8 cellular contexts compared by ENCODE assay signal in genomic region chr1:50978852-50979781, GRCh38. TPM values are rescaled to one million over a fixed set of nuclear protein-coding genes. Genes with fewer than 3 reads are reported as not detected.
A peak's percentile ranks its signal among the peaks of the same experiment; 100 is the strongest.
DNase-seq lines count a peak whose midpoint lies in the region; ATAC-seq, FAIRE-seq and TF ChIP-seq lines count a peak whose summit lies in the region.

No MANE protein-coding gene starts in this region.

- H3K4me3 Mint-ChIP-seq in T-cell: peak overlapping the region; percentile 82 to 85 (median 83)

- H3K4me3 ChIP-seq in Karpas-422 (ENCODE audit: low read length) (peak overlapping the region; percentile 94), esophagus squamous epithelium (peak overlapping the region; percentile 68 to 94 (median 84)), pancreas (peak overlapping the region in 3 of 4 donors; percentile 65 to 91 (median 76))

- H3K9me2 ChIP-seq in Karpas-422 (replicated peaks; ENCODE audit: insufficient read depth, low read length): no peaks in the 10 kb centered on the region

- no peak for TF ChIP-seq POLR2A in esophagus squamous epithelium (IDR thresholded peaks at IDR 0.05)

- CTCF ChIA-PET in T-cell (lab: Charles Lee): interaction anchor here in 1 of 2 donors (3.6 to 3.8 kb wide), 2 partner anchors 9 to 50 kb away, joined by 10 to 18 read pairs; partner anchors contain the start of gene CDKN2C

- peak overlapping the region; percentile 98 for H3K4me2 ChIP-seq in Karpas-422 (ENCODE audit: low read depth, low read length, poor library complexity, severe bottlenecking)

- DNase-seq in DMS53 (lab: John Stamatoyannopoulos, UW): peak; percentile 82
- DNase-seq in Karpas-422: no peak
- peak in 14 of 34 experiments; percentile 1 to 32 (median 20) for DNase-seq in T-cell
- no peak for DNase-seq in esophagus squamous epithelium (lab: John Stamatoyannopoulos, UW)
- peak in 3 of 6 donors; percentile 25 to 32 (median 29) for DNase-seq in pancreas
- no peak for DNase-seq in epidermal melanocyte (ENCODE audit: insufficient read length, low spot score)

- POLR2A ChIA-PET in T-cell (lab: Charles Lee): interaction anchor here in 1 of 2 donors (0.6 to 0.7 kb wide), 2 partner anchors 9 to 10 kb away, joined by 3 to 5 read pairs; partner anchors contain the start of gene CDKN2C

- intact Hi-C loops in esophagus squamous epithelium (cut with DNase I): no loop called here
- intact Hi-C loops in pancreas (cut with DNase I): no loop called here

- peak overlapping the region; percentile 80 to 88 for H3K27ac Mint-ChIP-seq in T-cell

- TF ChIP-seq CTCF in esophagus squamous epithelium (IDR thresholded peaks at IDR 0.05) (no peak), pancreas (IDR thresholded peaks at IDR 0.05) (no peak)

- H2AFZ ChIP-seq in Karpas-422 (ENCODE audit: low read length): peak overlapping the region; percentile 95

- H3K9me3 Mint-ChIP-seq in T-cell: no peaks in the 10 kb centered on the region

- H3K36me3 ChIP-seq in Karpas-422 (ENCODE audit: insufficient read depth, low read length) (0 out of 2 replicates have a peak, but pooled peaks cover 2% of the 10 kb centered on the region), esophagus squamous epithelium (no peaks in the 10 kb centered on the region), pancreas (no peaks in the 10 kb centered on the region)

- H3K9me3 ChIP-seq in Karpas-422 (ENCODE audit: low read length): no peaks in the 10 kb centered on the region
- H3K9me3 ChIP-seq in esophagus squamous epithelium: no peaks in the 10 kb centered on the region
- H3K9me3 ChIP-seq in pancreas: no peaks in the 10 kb centered on the region

- H4K20me1 ChIP-seq in Karpas-422 (ENCODE audit: insufficient read depth, low read depth, low read length): no peaks in the 10 kb centered on the region

- peak overlapping the region; percentile 90 for H3K9ac ChIP-seq in Karpas-422 (ENCODE audit: low read length)

- peak in 3 of 4 experiments; percentile 14 to 70 (median 39) for ATAC-seq in T-cell (replicated peaks in 1 of 4)
- ATAC-seq in pancreas: peak; percentile 46 to 62 (median 58)
- ATAC-seq in GM19324 (IDR thresholded peaks at IDR 0.05; ENCODE audit: low FRiP score, unreplicated experiment): no peak
- ATAC-seq in GM19395 (IDR thresholded peaks at IDR 0.05; ENCODE audit: unreplicated experiment): no peak

- H3K27ac ChIP-seq in Karpas-422 (ENCODE audit: low read length) (no peak overlapping the region), esophagus squamous epithelium (peak overlapping the region; percentile 78 to 97 (median 95)), pancreas (peak overlapping the region; percentile 84 to 94 (median 90))

- 48 to 49% methylated on average over 9 to 10 of the region's 10 CpGs for WGBS in esophagus squamous epithelium, 2 donors
- 19 to 30% methylated on average over 10 of the region's 10 CpGs for WGBS in pancreas, 2 donors

- peak; percentile 80 for FAIRE-seq in pancreas (lab: Jason Lieb, UNC)

- H3K4me1 Mint-ChIP-seq in T-cell: peaks cover 20 to 31% (median 22%) of the 10 kb centered on the region in 3 donors

- peaks cover 0 to 30% of the 10 kb centered on the region in 2 donors for H3K27me3 Mint-ChIP-seq in T-cell

- H3K4me1 ChIP-seq in Karpas-422 (ENCODE audit: low read length) (peaks cover 37% of the 10 kb centered on the region), esophagus squamous epithelium (peaks cover 0 to 32% (median 0%) of the 10 kb centered on the region in 3 donors), pancreas (peaks cover 0 to 20% (median 13%) of the 10 kb centered on the region in 3 donors)

- no peaks in the 10 kb centered on the region for H3K79me2 ChIP-seq in Karpas-422 (ENCODE audit: low read length)

- H3K36me3 Mint-ChIP-seq in T-cell: no peaks in the 10 kb centered on the region

- H3K27me3 ChIP-seq in Karpas-422 (ENCODE audit: low read length) (no peaks in the 10 kb centered on the region), esophagus squamous epithelium (no peaks in the 10 kb centered on the region), pancreas (no peaks in the 10 kb centered on the region)

RNA-seq across cellular contexts. Expression of gene CDKN2C, which starts 9.1 kb away (rescaled TPM):
- total RNA-seq in Karpas-422 (2014; rRNA removed; shearing (Covaris generic); ENCODE audit: low replicate concordance): 16.8 and 18.5 TPM in 2 replicates
- 1 to 10 TPM; 3.2 to 7.1 (median 5.0) TPM for total RNA-seq in T-cell
- total RNA-seq in esophagus squamous epithelium: 10 to 100 TPM in 3 of 4 donors, 1 to 10 TPM in 1; 6.9 to 16.5 (median 12.5) TPM
- total RNA-seq in pancreas: 10 to 100 TPM in 2 of 6 donors, 1 to 10 TPM in 4; 4.3 to 11.5 (median 8.4) TPM
- 1 to 10 TPM; 7.4 to 8.1 TPM for polyA plus RNA-seq in pancreas

RNA-seq across cellular contexts. Expression of gene FAF1, which starts 19.1 kb away (rescaled TPM):
- 51.5 and 112 TPM in 2 replicates for total RNA-seq in Karpas-422 (2014; rRNA removed; shearing (Covaris generic); ENCODE audit: low replicate concordance)
- total RNA-seq in T-cell: 10 to 100 TPM; 34.6 to 57.8 (median 35.5) TPM
- 10 to 100 TPM; 23.8 to 64.6 (median 43.9) TPM for total RNA-seq in esophagus squamous epithelium
- 10 to 100 TPM; 30.0 to 46.6 (median 38.1) TPM for total RNA-seq in pancreas
- 10 to 100 TPM; 13.9 to 23.4 TPM for polyA plus RNA-seq in pancreas

Comparison
In these comparisons a context has a peak if more than half of its experiments do, and no peak if none do; other contexts are left out.
1. ATAC-seq: peak in T-cell (3 of 4) and pancreas (4 of 4); none in GM19324 (single experiment) and GM19395 (single experiment).
2. Peak in every context shown above with its lines, with median percentiles within 50 percentile points of each other: H3K4me3 ChIP-seq.